ENCODE assay signal across 18 cellular contexts in genomic region chr15:34701536-34701935, GRCh38. TPM values are rescaled to one million over a fixed set of nuclear protein-coding genes. Genes with fewer than 3 reads are reported as not detected.
DNase-seq lines count a peak whose midpoint lies in the region; ATAC-seq, FAIRE-seq and TF ChIP-seq lines count a peak whose summit lies in the region.
"Had no signal": no experiment of that assay in that cellular context is flagged by ENCODE, and none has a peak within 500 bp of the region (broad histone marks: within the 10 kb centered on the region; RNA-seq: fewer than 3 reads in every experiment).

No MANE protein-coding gene starts in this region.

- H3K36me3 Mint-ChIP-seq in naive thymus-derived CD4-positive, alpha-beta T cell, result no peaks in the 10 kb centered on the region
- no peaks in the 10 kb centered on the region for H3K36me3 Mint-ChIP-seq in CD8-positive, alpha-beta memory T cell
- H3K36me3 Mint-ChIP-seq: IgD-negative memory B cell, T-cell had no signal

- no peak overlapping the region for H3K4me2 ChIP-seq in K562 (ENCODE audit: insufficient read depth, low read length)
- no peak overlapping the region for H3K4me2 ChIP-seq in mesenchymal stem cell (ENCODE audit: low read length, poor library complexity, severe bottlenecking)
- H3K4me2 ChIP-seq: BLaER1 had no signal

- no peaks in the 10 kb centered on the region for H3K79me1 ChIP-seq in mesenchymal stem cell (replicated peaks; ENCODE audit: low read length, poor library complexity, severe bottlenecking)

- CTCF ChIA-PET in K562 (lab: Yijun Ruan, JAX; ENCODE audit: low intra/inter-chr PET ratio), result no interaction called here
- CTCF ChIA-PET in naive thymus-derived CD4-positive, alpha-beta T cell (lab: Charles Lee), result no interaction called here
- CTCF ChIA-PET in CD8-positive, alpha-beta memory T cell (lab: Charles Lee), result no interaction called here

- no peak overlapping the region for H3K4ac ChIP-seq in mesenchymal stem cell (ENCODE audit: low read depth in 1 of 2, low read length in 2 of 2)

- H3K4me1 Mint-ChIP-seq in naive thymus-derived CD4-positive, alpha-beta T cell, result peaks cover 0 to 2% (median 0%) of the 10 kb centered on the region in 7 donors
- H3K4me1 Mint-ChIP-seq in CD8-positive, alpha-beta memory T cell, result no peaks in the 10 kb centered on the region
- H3K4me1 Mint-ChIP-seq: IgD-negative memory B cell, T-cell had no signal

- no TSS peak for BruUV-seq in K562 (replicated peaks; lab: Mats Ljungman, UMichigan)

- intact Hi-C loops in K562 (cut with micrococcal nuclease), result no loop called here
- intact Hi-C loops in naive thymus-derived CD4-positive, alpha-beta T cell (cut with micrococcal nuclease), result loop anchor here in 1 of 2 donors (10.0 kb wide), 1 partner anchor 223 kb away; no protein-coding TSS in a partner anchor

- H3K9me1 ChIP-seq in K562 (ENCODE audit: control insufficient read depth, insufficient read depth, low read length), result no peaks in the 10 kb centered on the region

- no peaks in the 10 kb centered on the region for H3K27me3 ChIP-seq in K562 (ENCODE audit: control insufficient read depth in 2 of 2, insufficient read depth in 2 of 2, low read length in 2 of 2)
- peaks cover 39 to 61% of the 10 kb centered on the region in 2 experiments for H3K27me3 ChIP-seq in mesenchymal stem cell (ENCODE audit: control insufficient read depth in 1 of 2, insufficient read depth in 1 of 2, low read length in 2 of 2)
- H3K27me3 ChIP-seq in naive thymus-derived CD4-positive, alpha-beta T cell (ENCODE audit: control insufficient read depth in 2 of 2, insufficient read depth in 2 of 2, low read length in 2 of 2), result no peaks in the 10 kb centered on the region
- no peaks in the 10 kb centered on the region for H3K27me3 ChIP-seq in CD8-positive, alpha-beta memory T cell (ENCODE audit: insufficient read depth, low read length, poor library complexity, severe bottlenecking)
- H3K27me3 ChIP-seq: BLaER1 had no signal

- peaks cover 26 to 40% (median 28%) of the 10 kb centered on the region in 5 donors for H3K27me3 Mint-ChIP-seq in naive thymus-derived CD4-positive, alpha-beta T cell
- peaks cover 10 to 37% of the 10 kb centered on the region in 2 donors for H3K27me3 Mint-ChIP-seq in CD8-positive, alpha-beta memory T cell

- peak; percentile 71 for ATAC-seq in K562
- no peak for ATAC-seq in naive thymus-derived CD4-positive, alpha-beta T cell
- ATAC-seq: T-cell had no signal

- no peak for FAIRE-seq in K562 (lab: Jason Lieb, UNC)

- no peak overlapping the region for H3K18ac ChIP-seq in mesenchymal stem cell (ENCODE audit: low read depth in 1 of 2, low read length in 2 of 2)

- H3K23ac ChIP-seq in mesenchymal stem cell (ENCODE audit: low read length in 2 of 2), result no peak overlapping the region

- peak overlapping the region; percentile 52 for H2AFZ ChIP-seq in K562 (ENCODE audit: low read depth, low read length)
- H2AFZ ChIP-seq in mesenchymal stem cell (ENCODE audit: low read depth, low read length), result peak overlapping the region; percentile 36

- H3K9me3 ChIP-seq in K562 (replicated peaks; ENCODE audit: control insufficient read depth, insufficient read depth, low read depth, low read length) (no peaks in the 10 kb centered on the region), mesenchymal stem cell (ENCODE audit: control insufficient read depth, low read length) (no peaks in the 10 kb centered on the region)
- H3K9me3 ChIP-seq in naive thymus-derived CD4-positive, alpha-beta T cell (ENCODE audit: control insufficient read depth in 2 of 3, low read length in 3 of 3), result no peaks in the 10 kb centered on the region
- no peaks in the 10 kb centered on the region for H3K9me3 ChIP-seq in CD8-positive, alpha-beta memory T cell (ENCODE audit: low read length)
- H3K9me3 ChIP-seq: BLaER1 had no signal

- H3K9ac ChIP-seq in K562 (ENCODE audit: insufficient read depth in 1 of 2, low read depth in 2 of 2, low read length in 2 of 2) (no peak overlapping the region; a peak in 1 of 4 replicates), mesenchymal stem cell (ENCODE audit: low read length) (no peak overlapping the region)
- H3K9ac ChIP-seq: BLaER1 had no signal

- in situ Hi-C loops in K562 (cut with MboI), result no loop called here

- H4K8ac ChIP-seq in mesenchymal stem cell (ENCODE audit: low read length), result no peak overlapping the region

- H2BK12ac ChIP-seq in mesenchymal stem cell (ENCODE audit: low read length in 2 of 2), result no peak overlapping the region

- H3K27ac ChIP-seq in K562 (ENCODE audit: extremely low read depth, low read depth, low read length), result no peak overlapping the region
- no peak overlapping the region for H3K27ac ChIP-seq in mesenchymal stem cell (ENCODE audit: low read length, poor library complexity, severe bottlenecking)
- H3K27ac ChIP-seq in naive thymus-derived CD4-positive, alpha-beta T cell (ENCODE audit: low read depth, low read length), result no peak overlapping the region
- H3K27ac ChIP-seq in CD8-positive, alpha-beta memory T cell (ENCODE audit: low read depth, low read length), result no peak overlapping the region
- H3K27ac ChIP-seq: BLaER1 had no signal

- H3K4me1 ChIP-seq in K562 (replicated peaks in 1 of 2; ENCODE audit: control insufficient read depth in 2 of 2, insufficient read depth in 2 of 2, low read length in 2 of 2), result peaks cover 3 to 16% of the 10 kb centered on the region in 2 experiments; a peak in 3 of 5 replicates
- H3K4me1 ChIP-seq in mesenchymal stem cell (ENCODE audit: control insufficient read depth, insufficient read depth, low read depth, low read length), result peaks cover 5% of the 10 kb centered on the region
- H3K4me1 ChIP-seq in naive thymus-derived CD4-positive, alpha-beta T cell (ENCODE audit: control insufficient read depth in 2 of 2, insufficient read depth in 2 of 2, low read length in 2 of 2), result no peaks in the 10 kb centered on the region
- no peaks in the 10 kb centered on the region for H3K4me1 ChIP-seq in CD8-positive, alpha-beta memory T cell (ENCODE audit: insufficient read depth, low read length)
- H3K4me1 ChIP-seq: BLaER1 had no signal

- no peaks in the 10 kb centered on the region for H4K20me1 ChIP-seq in K562 (replicated peaks; ENCODE audit: control insufficient read depth, insufficient read depth, low read length)
- H4K20me1 ChIP-seq: BLaER1 had no signal

- 35% methylated on average over 2 of the region's 2 CpGs for WGBS in K562 (ENCODE audit: insufficient coverage, low coverage, missing lambda C conversion rate)
- WGBS in mesenchymal stem cell, result 49% methylated on average over 2 of the region's 2 CpGs

- TF ChIP-seq CTCF in K562 (IDR thresholded peaks at IDR 0.05 in 2 of 3, conservative IDR thresholded peaks at IDR 0.05 in 1 of 3; ENCODE audit: insufficient read depth in 2 of 3, low read depth in 1 of 3, low read length in 3 of 3), result no peak

- TF ChIP-seq EP300 in K562 (IDR thresholded peaks at IDR 0.05; ENCODE audit: low read length), result no peak

- no peaks in the 10 kb centered on the region for H3K79me2 ChIP-seq in K562 (ENCODE audit: control insufficient read depth, insufficient read depth, low read length)

- no peak for TF ChIP-seq POLR2A in K562 (conservative IDR thresholded peaks at IDR 0.05)

- no peak overlapping the region for H2BK5ac ChIP-seq in mesenchymal stem cell (ENCODE audit: low read depth, low read length, poor library complexity, severe bottlenecking)

- H4K91ac ChIP-seq in mesenchymal stem cell (ENCODE audit: low read length), result no peak overlapping the region

- peaks cover 0 to 5% (median 0%) of the 10 kb centered on the region in 11 donors for H3K9me3 Mint-ChIP-seq in naive thymus-derived CD4-positive, alpha-beta T cell
- H3K9me3 Mint-ChIP-seq in CD8-positive, alpha-beta memory T cell, result no peaks in the 10 kb centered on the region
- H3K9me3 Mint-ChIP-seq: T-cell had no signal

- H3K4me3 Mint-ChIP-seq in naive thymus-derived CD4-positive, alpha-beta T cell, result no peak overlapping the region
- no peak overlapping the region for H3K4me3 Mint-ChIP-seq in CD8-positive, alpha-beta memory T cell
- H3K4me3 Mint-ChIP-seq: IgD-negative memory B cell, T-cell had no signal

- H2BK15ac ChIP-seq in mesenchymal stem cell (ENCODE audit: low read depth, poor library complexity, severe bottlenecking), result no peak overlapping the region

- no peak overlapping the region for H3K4me3 ChIP-seq in K562
- no peak overlapping the region for H3K4me3 ChIP-seq in mesenchymal stem cell (ENCODE audit: insufficient read depth in 1 of 2, low read depth in 1 of 2, low read length in 2 of 2)
- no peak overlapping the region for H3K4me3 ChIP-seq in naive thymus-derived CD4-positive, alpha-beta T cell (ENCODE audit: low read length)
- H3K4me3 ChIP-seq in CD8-positive, alpha-beta memory T cell (ENCODE audit: low read length), result no peak overlapping the region
- H3K4me3 ChIP-seq: BLaER1 had no signal

- TF ChIP-seq RAD21 in K562 (CRISPR knock-in tag; conservative IDR thresholded peaks at IDR 0.05 in 1 of 2, IDR thresholded peaks at IDR 0.05 in 1 of 2), result no peak

- POLR2A ChIA-PET in K562 (lab: Yijun Ruan, JAX), result interaction anchor here (0.6 kb wide), 1 partner anchor 951 kb away, joined by 4 read pairs; no protein-coding TSS in a partner anchor
- POLR2A ChIA-PET in naive thymus-derived CD4-positive, alpha-beta T cell (lab: Charles Lee), result no interaction called here
- POLR2A ChIA-PET in CD8-positive, alpha-beta memory T cell (lab: Charles Lee), result no interaction called here

- no peak overlapping the region for H3K27ac Mint-ChIP-seq in naive thymus-derived CD4-positive, alpha-beta T cell
- H3K27ac Mint-ChIP-seq in CD8-positive, alpha-beta memory T cell, result no peak overlapping the region
- H3K27ac Mint-ChIP-seq: IgD-negative memory B cell, T-cell had no signal

- no peak overlapping the region for H3K14ac ChIP-seq in mesenchymal stem cell (ENCODE audit: low read length in 2 of 2)

- peak; percentile 9 for DNase-seq in Daoy (ENCODE audit: low read depth)
- peak; percentile 74 for DNase-seq in LHCN-M2 (ENCODE audit: low read depth)
- no peak for DNase-seq in K562 (ENCODE audit: extremely low read depth in 1 of 4, low spot score in 3 of 4)
- no peak for DNase-seq in mesenchymal stem cell
- DNase-seq in naive thymus-derived CD4-positive, alpha-beta T cell, result no peak
- no peak for DNase-seq in CD8-positive, alpha-beta memory T cell
- DNase-seq in activated T-cell treated with anti-CD3 and anti-CD28 coated beads for 4 hours, result no peak
- no peak for DNase-seq in activated effector memory CD4-positive, alpha-beta T cell treated with Interleukin-2 at 50 U/mL for 16 hours
- DNase-seq: DMS153, H7, NCI-H1048, NCI-H1694 treated with DMSO at 0.1 percent for 48 hours, NCI-H345, NCI-H526 treated with DMSO at 0.1 percent for 48 hours, RPMI8226, T-cell had no signal

- H2BK120ac ChIP-seq in mesenchymal stem cell (ENCODE audit: low read depth, low read length), result no peak overlapping the region

- H2AK5ac ChIP-seq in mesenchymal stem cell (ENCODE audit: low read length, severe bottlenecking), result no peak overlapping the region

- H3K36me3 ChIP-seq in K562 (ENCODE audit: control insufficient read depth, insufficient read depth, low read length) (no peaks in the 10 kb centered on the region), mesenchymal stem cell (ENCODE audit: control insufficient read depth in 1 of 2, insufficient read depth in 2 of 2, low read depth in 1 of 2, low read length in 2 of 2) (no peaks in the 10 kb centered on the region)
- no peaks in the 10 kb centered on the region for H3K36me3 ChIP-seq in naive thymus-derived CD4-positive, alpha-beta T cell (ENCODE audit: control insufficient read depth in 2 of 3, insufficient read depth in 3 of 3, low read length in 3 of 3)
- no peaks in the 10 kb centered on the region for H3K36me3 ChIP-seq in CD8-positive, alpha-beta memory T cell (ENCODE audit: insufficient read depth, low read length)
- H3K36me3 ChIP-seq: BLaER1 had no signal

RNA-seq across cellular contexts. Expression of gene GJD2, which starts 53.3 kb away (rescaled TPM):
- total RNA-seq in Daoy (2014; rRNA removed; shearing (Covaris generic)), result not detected in 2 replicates
- total RNA-seq in LHCN-M2 (2014; rRNA removed) (0.06 TPM in 1 of 2 replicates, not detected in the other), K562 (2014; rRNA removed) (not detected in 2 replicates), K562 (2014; rRNA removed; fragmentation: Illumina TruSeq; extraction: Trizol) (not detected in 2 replicates), K562 (2015; rRNA removed; fragmentation: Illumina TruSeq; extraction: Trizol) (not detected in 2 replicates), K562 (2021) (not detected in 2 replicates)
- 0.04 TPM for polyA plus RNA-seq in LHCN-M2 (2012)
- total RNA-seq in K562 (2011; cell fraction: chromatin; rRNA removed; ENCODE audit: low replicate concordance), result not detected in 2 replicates
- not detected in 2 replicates for total RNA-seq in K562 (2011; cell fraction: nucleolus; rRNA removed)
- total RNA-seq in K562 (2011; cell fraction: nucleoplasm; rRNA removed), result not detected in 2 replicates
- polyA plus RNA-seq in K562 (2011; rRNA removed) (not detected in 2 replicates), K562 (2014; fragmentation: Illumina TruSeq; extraction: Trizol) (not detected in 2 replicates), K562 (2014; fragmentation: Nextera tagmentation; extraction: Ambion mirVana) (not detected), K562 (2014; rRNA removed) (not detected in 2 replicates)
- polyA plus RNA-seq in K562 (2011; cell fraction: cytosol; rRNA removed), result 0.06 TPM in 1 of 2 replicates, not detected in the other
- 0.04 TPM in 1 of 2 replicates, not detected in the other for polyA plus RNA-seq in K562 (2011; cell fraction: nucleus; rRNA removed)
- polyA plus RNA-seq in K562 (2012), result 0.04 TPM in 1 of 2 replicates, not detected in the other
- polyA minus RNA-seq in K562 (2011; rRNA and poly(A)+ RNA removed), result 0.11 TPM in 1 of 2 replicates, not detected in the other
- polyA minus RNA-seq in K562 (2011; cell fraction: cytosol; rRNA and poly(A)+ RNA removed), result not detected in 2 replicates
- polyA minus RNA-seq in K562 (2011; cell fraction: nucleus; rRNA and poly(A)+ RNA removed), result 0.13 TPM in 1 of 2 replicates, not detected in the other
- not detected for polyA plus RNA-seq in mesenchymal stem cell (2013, experiment 1 of 2)
- not detected for polyA plus RNA-seq in mesenchymal stem cell (2013, experiment 2 of 2)
- total RNA-seq in naive thymus-derived CD4-positive, alpha-beta T cell, result not detected
- not detected for polyA plus RNA-seq in naive thymus-derived CD4-positive, alpha-beta T cell
- not detected for total RNA-seq in CD8-positive, alpha-beta memory T cell
- not detected for polyA plus RNA-seq in CD8-positive, alpha-beta memory T cell
- total RNA-seq: T-cell had no signal
- polyA plus RNA-seq: IgD-negative memory B cell had no signal

Comparison
In these comparisons a context has a peak if more than half of its experiments do, and no peak if none do; other contexts are left out.
1. DNase-seq: peak in Daoy (single experiment) and LHCN-M2 (single experiment); none in K562 (0 of 4), mesenchymal stem cell (single experiment), naive thymus-derived CD4-positive, alpha-beta T cell (0 of 9), CD8-positive, alpha-beta memory T cell (0 of 5), activated T-cell treated with anti-CD3 and anti-CD28 coated beads for 4 hours (single experiment) and activated effector memory CD4-positive, alpha-beta T cell treated with Interleukin-2 at 50 U/mL for 16 hours (single experiment).